1 cellular context compared by ENCODE assay signal in genomic region chr19:4511300-4512054, GRCh38.
TF ChIP-seq lines count a peak whose summit lies in the region.

No MANE protein-coding gene starts in this region.

TF ChIP-seq in H1, 55 proteins besides CTCF, POLR2A, EP300 and RAD21:
- TF ChIP-seq BACH1 (IDR thresholded peaks at IDR 0.05; ENCODE audit: low read length) (no peak), TAF7 (optimal IDR thresholded peaks at IDR 0.05; ENCODE audit: borderline replicate concordance, low read depth, low read length) (no peak), CREB1 (IDR thresholded peaks at IDR 0.05) (no peak), ATF2 (IDR thresholded peaks at IDR 0.05; ENCODE audit: low read length) (no peak), EGR1 (IDR thresholded peaks at IDR 0.05; ENCODE audit: borderline replicate concordance, low read depth, low read length) (no peak), CHD7 (IDR thresholded peaks at IDR 0.05; ENCODE audit: insufficient replicate concordance, low read length) (no peak), HDAC6 (IDR thresholded peaks at IDR 0.05; ENCODE audit: low read depth, low read length) (no peak), SIN3A (conservative IDR thresholded peaks at IDR 0.05 in 1 of 2, IDR thresholded peaks at IDR 0.05 in 1 of 2; ENCODE audit: low read depth in 1 of 2, low read length in 2 of 2) (no peak), EZH2 (IDR thresholded peaks at IDR 0.05; ENCODE audit: low read depth, low read length, severe bottlenecking) (no peak)
